9 cellular contexts compared by ENCODE assay signal in genomic region chr16:17026600-17027242, GRCh38.
DNase-seq lines count a peak whose midpoint lies in the region; ATAC-seq and TF ChIP-seq lines count a peak whose summit lies in the region.
"Had no signal": no experiment of that assay in that cellular context is flagged by ENCODE, and none has a peak within 500 bp of the region (broad histone marks: within the 10 kb centered on the region; RNA-seq: fewer than 3 reads in every experiment).

No MANE protein-coding gene starts in this region.

- H3K27ac Mint-ChIP-seq in natural killer cell treated with Interleukin-12 subunit alpha and Interleukin-12 subunit beta and Interleukin-15 and Interleukin-18, amount 100 ng/mL, for 72 hours: peak overlapping the region; percentile 37 to 66

- in situ Hi-C loops in brain microvascular endothelial cell (cut with HindIII; ENCODE audit: low pct_ligation_motif_present, low sequenced_read_pairs): no loop called here

- H3K9me3 Mint-ChIP-seq in natural killer cell treated with Interleukin-12 subunit alpha and Interleukin-12 subunit beta and Interleukin-15 and Interleukin-18, amount 100 ng/mL, for 72 hours: peaks cover 8% of the 10 kb centered on the region

- H3K27me3 ChIP-seq in brain microvascular endothelial cell (replicated peaks): no peaks in the 10 kb centered on the region
- H3K27me3 ChIP-seq: body of pancreas had no signal

- no peak overlapping the region for H3K4me3 ChIP-seq in brain microvascular endothelial cell (ENCODE audit: low read depth, low read length)
- H3K4me3 ChIP-seq: body of pancreas had no signal

- no peak overlapping the region for H3K27ac ChIP-seq in brain microvascular endothelial cell
- H3K27ac ChIP-seq: body of pancreas had no signal

- H3K36me3 Mint-ChIP-seq in natural killer cell treated with Interleukin-12 subunit alpha and Interleukin-12 subunit beta and Interleukin-15 and Interleukin-18, amount 100 ng/mL, for 72 hours: peaks cover 23% of the 10 kb centered on the region

- no peak for DNase-seq in natural killer cell treated with Interleukin-12 subunit alpha and Interleukin-12 subunit beta and Interleukin-15 and Interleukin-18, amount 100 ng/mL, for 72 hours (ENCODE audit: low spot score)
- DNase-seq in brain microvascular endothelial cell: no peak
- DNase-seq in amygdala (lab: John Stamatoyannopoulos, UW): no peak
- no peak for DNase-seq in occipital lobe (lab: John Stamatoyannopoulos, UW)
- DNase-seq in superior temporal gyrus (ENCODE audit: extremely low spot score): no peak

- H3K4me1 Mint-ChIP-seq in natural killer cell treated with Interleukin-12 subunit alpha and Interleukin-12 subunit beta and Interleukin-15 and Interleukin-18, amount 100 ng/mL, for 72 hours (ENCODE audit: low read depth in 2 of 2): peaks cover 27 to 31% of the 10 kb centered on the region in 2 donors

- peak overlapping the region; percentile 70 for H3K4me3 Mint-ChIP-seq in natural killer cell treated with Interleukin-12 subunit alpha and Interleukin-12 subunit beta and Interleukin-15 and Interleukin-18, amount 100 ng/mL, for 72 hours

- H3K27me3 Mint-ChIP-seq in natural killer cell treated with Interleukin-12 subunit alpha and Interleukin-12 subunit beta and Interleukin-15 and Interleukin-18, amount 100 ng/mL, for 72 hours: peaks cover 0 to 3% of the 10 kb centered on the region in 2 donors

- no peak for TF ChIP-seq CTCF in brain microvascular endothelial cell (IDR thresholded peaks at IDR 0.05; ENCODE audit: low read depth, low read length, missing control alignments)

- peak; percentile 89 for ATAC-seq in GM18517 (IDR thresholded peaks at IDR 0.05; ENCODE audit: unreplicated experiment)
- ATAC-seq in GM21576 (IDR thresholded peaks at IDR 0.05; ENCODE audit: unreplicated experiment): peak; percentile 79
- peak; percentile 62 for ATAC-seq in HG03558 (IDR thresholded peaks at IDR 0.05; ENCODE audit: extremely low read depth, unreplicated experiment)
- peak; percentile 89 to 92 for ATAC-seq in natural killer cell treated with Interleukin-12 subunit alpha and Interleukin-12 subunit beta and Interleukin-15 and Interleukin-18, amount 100 ng/mL, for 72 hours
- ATAC-seq: body of pancreas had no signal

- no peaks in the 10 kb centered on the region for H3K36me3 ChIP-seq in brain microvascular endothelial cell (replicated peaks)
